In the genomic region with DNA sequence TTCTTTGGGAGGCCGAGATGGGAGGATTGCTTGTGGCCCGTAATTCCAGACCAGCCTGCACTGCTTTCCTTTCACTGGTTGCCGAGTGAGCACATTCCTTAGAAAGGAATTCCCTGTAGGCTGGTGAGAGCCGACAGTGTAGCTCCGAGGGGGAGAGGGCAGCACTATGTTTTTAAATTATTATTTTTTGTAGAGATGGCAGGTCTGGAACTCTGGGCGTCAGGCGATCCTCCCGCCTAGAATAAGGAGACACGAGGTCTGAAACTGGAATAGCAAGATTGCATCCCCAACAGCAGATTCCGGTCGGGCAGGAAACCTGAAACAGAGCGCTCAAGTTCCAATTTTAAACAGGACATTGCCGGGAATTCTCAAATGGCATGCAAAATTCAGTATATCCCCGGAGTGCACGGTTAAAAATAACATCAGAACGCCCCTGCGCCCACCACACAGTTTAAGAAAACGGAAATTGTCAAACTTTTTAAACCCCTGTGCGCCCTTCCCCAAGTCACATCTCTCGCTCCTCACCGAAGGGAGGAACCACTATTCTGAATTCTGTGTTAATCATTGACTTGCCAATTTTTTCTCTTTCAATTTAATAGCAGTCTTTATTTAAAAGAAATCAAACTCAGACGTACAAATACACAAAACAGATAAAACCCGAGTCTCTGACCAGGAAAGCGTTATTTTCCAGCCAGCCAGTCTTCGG, we compare ENCODE assay signal across 8 cellular contexts. TPM values are rescaled to one million over a fixed set of nuclear protein-coding genes. Genes with fewer than 3 reads are reported as not detected.
DNase-seq lines count a peak whose midpoint lies in the region; ATAC-seq, FAIRE-seq and TF ChIP-seq lines count a peak whose summit lies in the region.

No MANE protein-coding gene starts in this region.

- peaks cover 30% of the 10 kb centered on the region for H3F3A ChIP-seq in SK-N-SH (replicated peaks; ENCODE audit: insufficient read depth)

- CTCF ChIA-PET in SK-N-SH (lab: Yijun Ruan, JAX) = interaction anchor here (0.9 to 3.4 kb wide), 7 partner anchors 10 to 117 kb away, joined by 3 to 18 read pairs (median 4); no protein-coding TSS in a partner anchor
- CTCF ChIA-PET in GM12878 (lab: Yijun Ruan, JAX) = interaction anchor here (0.7 to 2.3 kb wide), 7 partner anchors 17 to 270 kb away, joined by 3 to 13 read pairs (median 3); a partner anchor contains a TSS

- no peaks in the 10 kb centered on the region for H3K27me3 Mint-ChIP-seq in IgD-negative memory B cell
- peaks cover 13 to 28% (median 15%) of the 10 kb centered on the region in 3 donors for H3K27me3 Mint-ChIP-seq in immature natural killer cell (ENCODE audit: low read depth in 3 of 3)

- TF ChIP-seq CTCF in SK-N-SH (IDR thresholded peaks at IDR 0.05) (no peak; the same call in 1 of the 2 replicates), GM12878 (IDR thresholded peaks at IDR 0.05 in 2 of 3, conservative IDR thresholded peaks at IDR 0.05 in 1 of 3; ENCODE audit: control insufficient read depth in 2 of 3, extremely low read depth in 1 of 3, insufficient read depth in 1 of 3, low read depth in 3 of 3, low read length in 3 of 3) (no peak)

- no TSS peak for BruUV-seq in GM12878 (replicated peaks; lab: Mats Ljungman, UMichigan)

- H3K9ac ChIP-seq in SK-N-SH = peak overlapping the region; percentile 86
- H3K9ac ChIP-seq in GM12878 (ENCODE audit: control insufficient read depth, insufficient read depth, low read length) = peak overlapping the region; percentile 79

- H2AFZ ChIP-seq in SK-N-SH (ENCODE audit: low read depth) = peak overlapping the region; percentile 94
- peak overlapping the region; percentile 85 for H2AFZ ChIP-seq in GM12878 (ENCODE audit: control insufficient read depth, low read depth, low read length)

- H3K79me2 ChIP-seq in SK-N-SH (ENCODE audit: insufficient read depth) (no peaks in the 10 kb centered on the region), GM12878 (ENCODE audit: control insufficient read depth, insufficient read depth, low read length) (no peaks in the 10 kb centered on the region)

- H3K9me3 ChIP-seq in SK-N-SH = no peaks in the 10 kb centered on the region
- no peaks in the 10 kb centered on the region; the same call in 2 of the 3 replicates for H3K9me3 ChIP-seq in GM12878 (replicated peaks; ENCODE audit: control insufficient read depth, insufficient read depth, low read length)

- H4K20me1 ChIP-seq in SK-N-SH (ENCODE audit: insufficient read depth) (peaks cover 4% of the 10 kb centered on the region; the same call in 1 of the 2 replicates), GM12878 (ENCODE audit: control insufficient read depth, insufficient read depth) (no peaks in the 10 kb centered on the region)

- H3K27ac Mint-ChIP-seq in IgD-negative memory B cell = peak overlapping the region; percentile 99 to 100 (median 100)
- peak overlapping the region; percentile 97 to 99 (median 98) for H3K27ac Mint-ChIP-seq in immature natural killer cell

- H3K4me3 ChIP-seq in SK-N-SH (ENCODE audit: low read depth in 2 of 2, low read length in 1 of 2) (peak overlapping the region; percentile 44 to 56), GM12878 (peak overlapping the region; percentile 33), skeletal muscle cell (ENCODE audit: low read depth, low read length) (peak overlapping the region; percentile 49)

- TF ChIP-seq EP300 in SK-N-SH (IDR thresholded peaks at IDR 0.05; ENCODE audit: borderline replicate concordance in 1 of 2, low read depth in 1 of 2, low read length in 1 of 2) (no peak), GM12878 (IDR thresholded peaks at IDR 0.05; ENCODE audit: borderline replicate concordance in 1 of 2, control insufficient read depth in 1 of 2, low read depth in 2 of 2, low read length in 2 of 2) (no peak)

- H3K4me1 Mint-ChIP-seq in IgD-negative memory B cell (peaks cover 16 to 22% (median 21%) of the 10 kb centered on the region in 3 donors), immature natural killer cell (peaks cover 33 to 47% of the 10 kb centered on the region in 2 donors)

- peak; percentile 50 for ATAC-seq in Right ventricle myocardium inferior
- peak; percentile 1 for ATAC-seq in GM12878
- ATAC-seq in HG02981 (IDR thresholded peaks at IDR 0.05; ENCODE audit: unreplicated experiment) = no peak

- no peaks in the 10 kb centered on the region for H3K9me2 ChIP-seq in SK-N-SH

- H3K27ac ChIP-seq in SK-N-SH (ENCODE audit: low read depth in 2 of 2, low read length in 1 of 2) = peak overlapping the region; percentile 89 to 95
- peak overlapping the region; percentile 97 for H3K27ac ChIP-seq in GM12878 (ENCODE audit: control insufficient read depth, insufficient read depth)

- no peaks in the 10 kb centered on the region for H3K36me3 Mint-ChIP-seq in IgD-negative memory B cell
- H3K36me3 Mint-ChIP-seq in immature natural killer cell = no peaks in the 10 kb centered on the region

- H3K27me3 ChIP-seq in SK-N-SH (ENCODE audit: insufficient read depth) (no peaks in the 10 kb centered on the region), GM12878 (replicated peaks in 1 of 2; ENCODE audit: control insufficient read depth in 2 of 2, insufficient read depth in 2 of 2, low read length in 1 of 2) (no peaks in the 10 kb centered on the region)

- peak; percentile 51; the same call in 1 of the 2 replicates for TF ChIP-seq RAD21 in SK-N-SH (IDR thresholded peaks at IDR 0.05; ENCODE audit: low read length)
- TF ChIP-seq RAD21 in GM12878 (IDR thresholded peaks at IDR 0.05; ENCODE audit: insufficient read depth, low read depth, low read length) = no peak; the same call in 1 of the 2 replicates

- POLR2A ChIA-PET in SK-N-SH (lab: Yijun Ruan, JAX) = interaction anchor here (0.8 to 1.4 kb wide), 14 partner anchors 9 to 226 kb away, joined by 3 to 23 read pairs (median 6); a partner anchor contains a TSS
- POLR2A ChIA-PET in GM12878 (lab: Charles Lee) = interaction anchor here (0.6 to 1.6 kb wide), 6 partner anchors 7 to 410 kb away, joined by 3 to 18 read pairs (median 4); a partner anchor contains a TSS

- in situ Hi-C loops in GM12878 (cut with MboI) = no loop called here

- peak overlapping the region; percentile 92 to 100 (median 98) for H3K4me3 Mint-ChIP-seq in IgD-negative memory B cell
- H3K4me3 Mint-ChIP-seq in immature natural killer cell = peak overlapping the region; percentile 96 to 100 (median 97)

- H3K36me3 ChIP-seq in SK-N-SH (replicated peaks in 1 of 2; ENCODE audit: control insufficient read depth in 1 of 2, insufficient read depth in 2 of 2, low read length in 1 of 2) = no peaks in the 10 kb centered on the region
- no peaks in the 10 kb centered on the region for H3K36me3 ChIP-seq in GM12878 (ENCODE audit: control insufficient read depth in 2 of 2, insufficient read depth in 2 of 2, low read length in 1 of 2)

- H3K4me2 ChIP-seq in SK-N-SH (peak overlapping the region; percentile 85), GM12878 (ENCODE audit: control insufficient read depth, insufficient read depth) (peak overlapping the region; percentile 97)

- H3K4me1 ChIP-seq in SK-N-SH (ENCODE audit: control insufficient read depth in 1 of 2, insufficient read depth in 2 of 2, low read depth in 1 of 2, low read length in 1 of 2) (peaks cover 8 to 10% of the 10 kb centered on the region in 2 experiments; a peak in 2 of 4 replicates), GM12878 (ENCODE audit: control insufficient read depth, insufficient read depth, low read length) (peaks cover 10% of the 10 kb centered on the region)

- SMC1A ChIA-PET in GM12878 (lab: Charles Lee; ENCODE audit: uncharacterized antibody, unreplicated experiment) = interaction anchor here (0.7 to 1.5 kb wide), 4 partner anchors 11 to 116 kb away, joined by 3 to 5 read pairs (median 3); no protein-coding TSS in a partner anchor

- RAD21 ChIA-PET in GM12878 (lab: Charles Lee; ENCODE audit: unreplicated experiment) = interaction anchor here (1.2 to 1.9 kb wide), 4 partner anchors 15 to 270 kb away, joined by 3 to 18 read pairs (median 4); a partner anchor contains a TSS

- TF ChIP-seq POLR2A in GM12878 (IDR thresholded peaks at IDR 0.05; ENCODE audit: low read depth, low read length) = no peak

- DNase-seq in Right ventricle myocardium inferior (ENCODE audit: missing footprints) (no peak), cardiac septum (ENCODE audit: low spot score) (no peak), SK-N-SH (peak; percentile 47), GM12878 (ENCODE audit: low read depth, low spot score) (no peak), immature natural killer cell (no peak), skeletal muscle cell (ENCODE audit: low read depth) (no peak)

- H3K9me3 Mint-ChIP-seq in IgD-negative memory B cell = no peaks in the 10 kb centered on the region
- no peaks in the 10 kb centered on the region for H3K9me3 Mint-ChIP-seq in immature natural killer cell

- 10% methylated on average over 25 of the region's 25 CpGs for WGBS in SK-N-SH (ENCODE audit: low lambda C conversion rate)
- WGBS in GM12878 (ENCODE audit: insufficient coverage, insufficient replicate concordance, low lambda C conversion rate, missing lambda C conversion rate) = 3% methylated on average over 25 of the region's 25 CpGs

- intact Hi-C loops in Right ventricle myocardium inferior (cut with DNase I) = loop anchor here (2.0 kb wide), 1 partner anchor 119 kb away; a partner anchor contains a TSS
- intact Hi-C loops in cardiac septum (cut with DNase I) = loop anchor here (5.0 kb wide), 1 partner anchor 117 kb away; a partner anchor contains a TSS
- intact Hi-C loops in GM12878 (cut with micrococcal nuclease; ENCODE audit: unreplicated experiment) = loop anchor here (1.0 to 5.0 kb wide), 4 partner anchors 8 to 488 kb away; a partner anchor contains a TSS

- FAIRE-seq in GM12878 (lab: Jason Lieb, UNC) = peak; percentile 84

RNA-seq across cellular contexts. Expression of a gene that starts 0.6 kb away (rescaled TPM):
- 25.8 TPM for total RNA-seq in Right ventricle myocardium inferior
- 29.8 TPM for total RNA-seq in cardiac septum
- polyA plus RNA-seq in IgD-negative memory B cell = not detected
- polyA plus RNA-seq in SK-N-SH (2012; rRNA removed) = not detected in 2 replicates
- polyA plus RNA-seq in SK-N-SH (2012; cell fraction: cytosol; rRNA removed) = not detected in 2 replicates
- polyA plus RNA-seq in SK-N-SH (2012; cell fraction: nucleus; rRNA removed) = not detected in 2 replicates
- total RNA-seq in GM12878 (2013; cell fraction: nucleolus; rRNA removed) = not detected in 2 replicates
- not detected in 2 replicates for total RNA-seq in GM12878 (2014; rRNA removed)
- not detected in 2 replicates for total RNA-seq in GM12878 (2014; rRNA removed; fragmentation: Illumina TruSeq; extraction: Trizol)
- 14.3 and 19.1 TPM in 2 replicates for total RNA-seq in GM12878 (2021)
- polyA plus RNA-seq in GM12878 (2011; ENCODE audit: low read depth) = not detected
- polyA plus RNA-seq in GM12878 (2011; rRNA removed) = not detected in 2 replicates
- not detected in 2 replicates for polyA plus RNA-seq in GM12878 (2011; cell fraction: cytosol; rRNA removed)
- polyA plus RNA-seq in GM12878 (2011; cell fraction: nucleus; rRNA removed) = under 0.01 TPM in 1 of 2 replicates, not detected in the other
- not detected in 2 replicates for polyA plus RNA-seq in GM12878 (2012)
- polyA plus RNA-seq in GM12878 (2014; fragmentation: Illumina TruSeq; extraction: Trizol) = not detected in 2 replicates
- polyA plus RNA-seq in GM12878 (2014; fragmentation: Nextera tagmentation; extraction: Ambion mirVana) = not detected
- polyA plus RNA-seq in GM12878 (2014; rRNA removed) = not detected in 2 replicates
- polyA plus RNA-seq in GM12878 (2016; fragmentation: Nextera tagmentation; extraction: Ambion mirVana) = not detected
- polyA minus RNA-seq in GM12878 (2011; rRNA and poly(A)+ RNA removed) = under 0.01 and 15,416 TPM in 2 replicates
- polyA minus RNA-seq in GM12878 (2011; cell fraction: cytosol; rRNA and poly(A)+ RNA removed) = 1,790 and 2,489 TPM in 2 replicates
- under 0.01 TPM in 2 replicates for polyA minus RNA-seq in GM12878 (2011; cell fraction: nucleus; rRNA and poly(A)+ RNA removed)
- polyA plus RNA-seq in immature natural killer cell = not detected

RNA-seq across cellular contexts. Expression of a gene that starts 8.0 kb away (rescaled TPM):
- total RNA-seq in Right ventricle myocardium inferior (not detected), cardiac septum (not detected), GM12878 (2014; rRNA removed) (not detected in 2 replicates), GM12878 (2014; rRNA removed; fragmentation: Illumina TruSeq; extraction: Trizol) (not detected in 2 replicates), GM12878 (2021) (not detected in 2 replicates)
- polyA plus RNA-seq in IgD-negative memory B cell (not detected), SK-N-SH (2012; rRNA removed) (not detected in 2 replicates), GM12878 (2011; rRNA removed) (not detected in 2 replicates), GM12878 (2014; fragmentation: Illumina TruSeq; extraction: Trizol) (not detected in 2 replicates), GM12878 (2014; fragmentation: Nextera tagmentation; extraction: Ambion mirVana) (not detected), GM12878 (2014; rRNA removed) (not detected in 2 replicates), GM12878 (2016; fragmentation: Nextera tagmentation; extraction: Ambion mirVana) (not detected), immature natural killer cell (not detected)
- not detected in 2 replicates for polyA plus RNA-seq in SK-N-SH (2012; cell fraction: cytosol; rRNA removed)
- polyA plus RNA-seq in SK-N-SH (2012; cell fraction: nucleus; rRNA removed) = not detected in 2 replicates
- total RNA-seq in GM12878 (2013; cell fraction: nucleolus; rRNA removed) = not detected in 2 replicates
- polyA plus RNA-seq in GM12878 (2011; ENCODE audit: low read depth) = not detected
- not detected in 2 replicates for polyA plus RNA-seq in GM12878 (2011; cell fraction: cytosol; rRNA removed)
- not detected in 2 replicates for polyA plus RNA-seq in GM12878 (2011; cell fraction: nucleus; rRNA removed)
- not detected in 2 replicates for polyA plus RNA-seq in GM12878 (2012)
- polyA minus RNA-seq in GM12878 (2011; rRNA and poly(A)+ RNA removed) = under 0.01 and 10,433 TPM in 2 replicates
- polyA minus RNA-seq in GM12878 (2011; cell fraction: cytosol; rRNA and poly(A)+ RNA removed) = 1,037 and 1,074 TPM in 2 replicates
- polyA minus RNA-seq in GM12878 (2011; cell fraction: nucleus; rRNA and poly(A)+ RNA removed) = under 0.01 TPM in 2 replicates

RNA-seq across cellular contexts. Expression of a gene that starts 17.2 kb away (rescaled TPM):
- 4.9 TPM for total RNA-seq in Right ventricle myocardium inferior
- total RNA-seq in cardiac septum = 4.7 TPM
- polyA plus RNA-seq in IgD-negative memory B cell = 23.5 TPM
- 6.3 and 6.5 TPM in 2 replicates for polyA plus RNA-seq in SK-N-SH (2012; rRNA removed)
- 6.0 and 7.8 TPM in 2 replicates for polyA plus RNA-seq in SK-N-SH (2012; cell fraction: cytosol; rRNA removed)
- polyA plus RNA-seq in SK-N-SH (2012; cell fraction: nucleus; rRNA removed) = 6.0 and 8.5 TPM in 2 replicates
- total RNA-seq in GM12878 (2013; cell fraction: nucleolus; rRNA removed) = 14.4 and 14.6 TPM in 2 replicates
- total RNA-seq in GM12878 (2014; rRNA removed) = 6.4 and 8.6 TPM in 2 replicates
- 7.6 and 8.4 TPM in 2 replicates for total RNA-seq in GM12878 (2014; rRNA removed; fragmentation: Illumina TruSeq; extraction: Trizol)
- total RNA-seq in GM12878 (2021) = 10.1 and 11.3 TPM in 2 replicates
- 9.0 TPM for polyA plus RNA-seq in GM12878 (2011; ENCODE audit: low read depth)
- 9.8 and 10.1 TPM in 2 replicates for polyA plus RNA-seq in GM12878 (2011; rRNA removed)
- 13.3 and 14.6 TPM in 2 replicates for polyA plus RNA-seq in GM12878 (2011; cell fraction: cytosol; rRNA removed)
- polyA plus RNA-seq in GM12878 (2011; cell fraction: nucleus; rRNA removed) = 10.6 and 12.4 TPM in 2 replicates
- polyA plus RNA-seq in GM12878 (2012) = 8.9 and 13.2 TPM in 2 replicates
- 11.9 and 13.0 TPM in 2 replicates for polyA plus RNA-seq in GM12878 (2014; fragmentation: Illumina TruSeq; extraction: Trizol)
- 1 to 10 TPM; 4.9 to 7.6 TPM for polyA plus RNA-seq in GM12878 (2014; fragmentation: Nextera tagmentation; extraction: Ambion mirVana)
- 9.8 and 10.0 TPM in 2 replicates for polyA plus RNA-seq in GM12878 (2014; rRNA removed)
- polyA plus RNA-seq in GM12878 (2016; fragmentation: Nextera tagmentation; extraction: Ambion mirVana) = 10 to 100 TPM; 13.9 to 15.7 TPM
- polyA minus RNA-seq in GM12878 (2011; rRNA and poly(A)+ RNA removed) = 7.8 and 14.0 TPM in 2 replicates
- polyA minus RNA-seq in GM12878 (2011; cell fraction: cytosol; rRNA and poly(A)+ RNA removed) = 6.1 and 10.7 TPM in 2 replicates
- 5.0 and 10.1 TPM in 2 replicates for polyA minus RNA-seq in GM12878 (2011; cell fraction: nucleus; rRNA and poly(A)+ RNA removed)
- 10 to 100 TPM; 17.1 to 28.3 (median 17.4) TPM for polyA plus RNA-seq in immature natural killer cell
